ENCODE assay signal across 8 cellular contexts in genomic region chr1:144461136-144461759, GRCh38. TPM values are rescaled to one million over a fixed set of nuclear protein-coding genes. Genes with fewer than 3 reads are reported as not detected.
DNase-seq lines count a peak whose midpoint lies in the region; ATAC-seq and TF ChIP-seq lines count a peak whose summit lies in the region.
"Not testable (repeated sequence)": the region's sequence is repeated elsewhere in the genome, so short reads cannot be mapped to it uniquely, and the experiment has no call there.

Gene NBPF15, minus strand, starts transcription at chr1:144461669. Its CDS starts 21,666 bp downstream, at chr1:144440003.

- H3K9me3 ChIP-seq in iPS-18c (ENCODE audit: control insufficient read depth, insufficient read depth, low read length); gastrocnemius medialis; uterus: not testable (repeated sequence)

- not testable (repeated sequence) for H3K4me1 ChIP-seq in gastrocnemius medialis, uterus

- ATAC-seq in GM18858 (IDR thresholded peaks at IDR 0.05; ENCODE audit: unreplicated experiment) (peak; percentile 93), HG03025 (IDR thresholded peaks at IDR 0.05; ENCODE audit: low FRiP score, unreplicated experiment) (peak; percentile 87), gastrocnemius medialis (peak; percentile 68 to 88)
- ATAC-seq in activated CD4-positive, alpha-beta T cell treated with anti-CD3 and anti-CD28 coated beads for 36 hours = peak; percentile 96

- intact Hi-C loops in activated CD4-positive, alpha-beta T cell treated with anti-CD3 and anti-CD28 coated beads for 36 hours (cut with DNase I, micrococcal nuclease); gastrocnemius medialis (cut with DNase I; ENCODE audit: low total_unique reads); uterus (cut with DNase I; ENCODE audit: low total_unique reads): not testable (repeated sequence)

- CTCF ChIA-PET in activated CD4-positive, alpha-beta T cell treated with anti-CD3 and anti-CD28 coated beads for 36 hours (lab: Charles Lee) = not testable (repeated sequence)

- peak within 1 kb of the TSS; percentile 64 to 65 for H3K4me3 ChIP-seq in cardiac fibroblast (replicated peaks in 1 of 2; ENCODE audit: low read depth in 2 of 2, low read length in 2 of 2)
- H3K4me3 ChIP-seq in iPS-18c (ENCODE audit: insufficient read depth, low read depth, low read length) = peak within 1 kb of the TSS; percentile 57
- H3K4me3 ChIP-seq in gastrocnemius medialis = peak within 1 kb of the TSS; percentile 62 to 83 (median 72)
- H3K4me3 ChIP-seq in uterus = peak within 1 kb of the TSS; percentile 58 to 68

- H3K9me3 Mint-ChIP-seq in activated CD4-positive, alpha-beta T cell treated with anti-CD3 and anti-CD28 coated beads for 36 hours (ENCODE audit: low read depth) = not testable (repeated sequence)

- not testable (repeated sequence) for H3K36me3 ChIP-seq in gastrocnemius medialis, uterus

- in situ Hi-C loops in gastrocnemius medialis (cut with MboI; ENCODE audit: low sequenced_read_pairs in 4 of 4) = not testable (repeated sequence)

- not testable (repeated sequence) for H3K27me3 Mint-ChIP-seq in activated CD4-positive, alpha-beta T cell treated with anti-CD3 and anti-CD28 coated beads for 36 hours

- not testable (repeated sequence) for TF ChIP-seq CTCF in cardiac fibroblast (IDR thresholded peaks at IDR 0.05; ENCODE audit: low read depth, low read length); gastrocnemius medialis (IDR thresholded peaks at IDR 0.05 in 4 of 5, conservative IDR thresholded peaks at IDR 0.05 in 1 of 5); uterus (IDR thresholded peaks at IDR 0.05)

- H3K4me3 Mint-ChIP-seq in activated CD4-positive, alpha-beta T cell treated with anti-CD3 and anti-CD28 coated beads for 36 hours = peak within 1 kb of the TSS; percentile 91

- not testable (repeated sequence) for H3K27me3 ChIP-seq in gastrocnemius medialis, uterus

- DNase-seq in NCI-H2171 treated with DMSO at 0.1 percent for 48 hours (lab: John Stamatoyannopoulos, UW) = peak; percentile 50
- DNase-seq in activated CD4-positive, alpha-beta T cell treated with anti-CD3 and anti-CD28 coated beads for 36 hours = peak; percentile 72
- DNase-seq in cardiac fibroblast (ENCODE audit: low read depth in 2 of 2) = peak; percentile 58 to 62
- DNase-seq in gastrocnemius medialis = peak; percentile 4 to 59
- peak; percentile 66 to 74 for DNase-seq in uterus

- peak; percentile 16 to 29 for TF ChIP-seq POLR2A in gastrocnemius medialis (IDR thresholded peaks at IDR 0.05)
- TF ChIP-seq POLR2A in uterus (IDR thresholded peaks at IDR 0.05) = peak in 1 of 2 donors; percentile 29

- not testable (repeated sequence) for H3K36me3 Mint-ChIP-seq in activated CD4-positive, alpha-beta T cell treated with anti-CD3 and anti-CD28 coated beads for 36 hours (ENCODE audit: low read depth)

- not testable (repeated sequence) for H3K4me1 Mint-ChIP-seq in activated CD4-positive, alpha-beta T cell treated with anti-CD3 and anti-CD28 coated beads for 36 hours

- POLR2A ChIA-PET in activated CD4-positive, alpha-beta T cell treated with anti-CD3 and anti-CD28 coated beads for 36 hours (lab: Charles Lee) = not testable (repeated sequence)

- H3K27ac Mint-ChIP-seq in activated CD4-positive, alpha-beta T cell treated with anti-CD3 and anti-CD28 coated beads for 36 hours = peak within 1 kb of the TSS; percentile 87

- H3K27ac ChIP-seq in gastrocnemius medialis = peak within 1 kb of the TSS; percentile 50 to 79 (median 64)
- peak within 1 kb of the TSS; percentile 72 to 83 for H3K27ac ChIP-seq in uterus

RNA-seq across cellular contexts. Expression of gene NBPF15, which starts in this region (rescaled TPM):
- 10 to 100 TPM; 36.2 to 37.7 TPM for total RNA-seq in activated CD4-positive, alpha-beta T cell treated with anti-CD3 and anti-CD28 coated beads for 36 hours
- total RNA-seq in gastrocnemius medialis = 1 to 10 TPM; 1.6 to 3.3 (median 2.7) TPM
- total RNA-seq in uterus = 10 to 100 TPM in 3 of 4 donors, 1 to 10 TPM in 1; 8.5 to 57.0 (median 32.4) TPM

Comparison
In these comparisons a context has a peak if more than half of its experiments do, and no peak if none do; other contexts are left out.
1. Peak in every context shown above with its lines: DNase-seq, ATAC-seq, H3K4me3 ChIP-seq and H3K27ac ChIP-seq.